7 cellular contexts compared by ENCODE assay signal in genomic region chr3:49650651-49651050, GRCh38.
"Had no signal": no experiment of that assay in that cellular context is flagged by ENCODE, and none has a peak within 500 bp of the region (broad histone marks: within the 10 kb centered on the region; RNA-seq: fewer than 3 reads in every experiment).

No MANE protein-coding gene starts in this region.

- H3K36me3 ChIP-seq: HAP-1 had no signal

- H3K4me3 Mint-ChIP-seq: GM23338, HFFc6 had no signal

- H3K4me1 ChIP-seq: HAP-1 had no signal

- ATAC-seq: GM23338, HCT116 had no signal

- H3K9me3 Mint-ChIP-seq: GM23338, HFFc6 had no signal

- H3K27ac Mint-ChIP-seq: GM23338, HFFc6 had no signal

- H3K9me3 ChIP-seq: HAP-1 had no signal

- H2AFZ ChIP-seq: GM23338 had no signal

- DNase-seq: HFFc6, IMR-90, KG1 had no signal

- H3K4me2 ChIP-seq: GM23338 had no signal

- H3K4me3 ChIP-seq: GM23338, HAP-1, K562 had no signal
